10 cellular contexts compared by ENCODE assay signal in genomic region chr13:25046274-25046984, GRCh38. TPM values are rescaled to one million over a fixed set of nuclear protein-coding genes. Genes with fewer than 3 reads are reported as not detected.
A peak's percentile ranks its signal among the peaks of the same experiment; 100 is the strongest.
DNase-seq lines count a peak whose midpoint lies in the region; ATAC-seq, FAIRE-seq and TF ChIP-seq lines count a peak whose summit lies in the region.
"Had no signal": no experiment of that assay in that cellular context is flagged by ENCODE, and none has a peak within 500 bp of the region (broad histone marks: within the 10 kb centered on the region; RNA-seq: fewer than 3 reads in every experiment).

No MANE protein-coding gene starts in this region.

- no peak overlapping the region for H4K8ac ChIP-seq in mesenchymal stem cell (ENCODE audit: low read length)

- TF ChIP-seq CTCF in cardiac muscle cell (IDR thresholded peaks at IDR 0.05; ENCODE audit: low read depth, low read length) (no peak), choroid plexus epithelial cell (conservative IDR thresholded peaks at IDR 0.05; ENCODE audit: low read depth, low read length) (no peak)

- H3K18ac ChIP-seq in mesenchymal stem cell (ENCODE audit: low read depth in 1 of 2, low read length in 2 of 2) = no peak overlapping the region

- peak overlapping the region; percentile 99 for H3K4me2 ChIP-seq in mesenchymal stem cell (ENCODE audit: low read length, poor library complexity, severe bottlenecking)

- H2BK5ac ChIP-seq in mesenchymal stem cell (ENCODE audit: low read depth, low read length, poor library complexity, severe bottlenecking) = no peak overlapping the region

- H3K27ac ChIP-seq in cardiac muscle cell (no peak overlapping the region), mesenchymal stem cell (ENCODE audit: low read length, poor library complexity, severe bottlenecking) (no peak overlapping the region)
- H3K27ac ChIP-seq: pancreas had no signal

- H3K9me3 ChIP-seq in cardiac muscle cell (ENCODE audit: low read depth) = no peaks in the 10 kb centered on the region
- peaks cover 3% of the 10 kb centered on the region for H3K9me3 ChIP-seq in mesenchymal stem cell (ENCODE audit: control insufficient read depth, low read length)
- H3K9me3 ChIP-seq: pancreas had no signal

- FAIRE-seq in urothelium cell line (lab: Jason Lieb, UNC) = no peak
- FAIRE-seq: pancreas had no signal

- H2BK12ac ChIP-seq in mesenchymal stem cell (ENCODE audit: low read length in 2 of 2) = no peak overlapping the region

- intact Hi-C loops in Right ventricle myocardium inferior (cut with DNase I) = no loop called here

- H3K4me1 ChIP-seq in cardiac muscle cell (ENCODE audit: low read depth) (no peaks in the 10 kb centered on the region), mesenchymal stem cell (ENCODE audit: control insufficient read depth, insufficient read depth, low read depth, low read length) (peaks cover 7% of the 10 kb centered on the region)
- H3K4me1 ChIP-seq: pancreas had no signal

- H2AK5ac ChIP-seq in mesenchymal stem cell (ENCODE audit: low read length, severe bottlenecking) = no peak overlapping the region

- 30% methylated on average over 16 of the region's 24 CpGs for WGBS in mesenchymal stem cell

- DNase-seq in cardiac muscle cell (ENCODE audit: low read depth in 1 of 2, low spot score in 1 of 2) (peak in 1 of 2 donors; percentile 51), Right ventricle myocardium inferior (ENCODE audit: missing footprints) (no peak), choroid plexus epithelial cell (ENCODE audit: low read depth) (no peak), mesenchymal stem cell (peak; percentile 3), urothelium cell line (ENCODE audit: low spot score) (peak; percentile 36)
- DNase-seq in stimulated activated CD4-positive, alpha-beta T cell treated with anti-CD3 and anti-CD28 coated beads, Interleukin-2, amount 100 ng/mL, for 48 hours = no peak
- no peak for DNase-seq in stimulated activated CD4-positive, alpha-beta T cell treated with anti-CD3 and anti-CD28 coated beads, Interleukin-4, amount 100 ng/mL, for 1 hour
- DNase-seq in activated T-cell treated with anti-CD3 and anti-CD28 coated beads, Interleukin-2, amount 50 U/mL, for 48 hours = no peak
- DNase-seq: activated T-cell treated with anti-CD3 and anti-CD28 coated beads for 4 hours, pancreas had no signal

- H2BK120ac ChIP-seq in mesenchymal stem cell (ENCODE audit: low read depth, low read length) = no peak overlapping the region

- H2AFZ ChIP-seq in mesenchymal stem cell (ENCODE audit: low read depth, low read length) = no peak overlapping the region

- peaks cover 23% of the 10 kb centered on the region for H3K27me3 ChIP-seq in cardiac muscle cell
- peaks cover 64 to 71% of the 10 kb centered on the region in 2 experiments for H3K27me3 ChIP-seq in mesenchymal stem cell (ENCODE audit: control insufficient read depth in 1 of 2, insufficient read depth in 1 of 2, low read length in 2 of 2)

- H4K91ac ChIP-seq in mesenchymal stem cell (ENCODE audit: low read length) = no peak overlapping the region

- no peak overlapping the region for H3K4ac ChIP-seq in mesenchymal stem cell (ENCODE audit: low read depth in 1 of 2, low read length in 2 of 2)

- no peak for ATAC-seq in Right ventricle myocardium inferior

- no peak overlapping the region for H2BK15ac ChIP-seq in mesenchymal stem cell (ENCODE audit: low read depth, poor library complexity, severe bottlenecking)

- no peak overlapping the region for H3K14ac ChIP-seq in mesenchymal stem cell (ENCODE audit: low read length in 2 of 2)

- H3K9ac ChIP-seq in mesenchymal stem cell (ENCODE audit: low read length) = no peak overlapping the region

- no peak overlapping the region for H3K23ac ChIP-seq in mesenchymal stem cell (ENCODE audit: low read length in 2 of 2)

- H3K4me3 ChIP-seq in cardiac muscle cell (peak overlapping the region; percentile 30), choroid plexus epithelial cell (ENCODE audit: low read depth, low read length) (peak overlapping the region; percentile 48), mesenchymal stem cell (ENCODE audit: insufficient read depth in 1 of 2, low read depth in 1 of 2, low read length in 2 of 2) (peak overlapping the region; percentile 57 to 71)

- H3K79me1 ChIP-seq in mesenchymal stem cell (replicated peaks; ENCODE audit: low read length, poor library complexity, severe bottlenecking) = no peaks in the 10 kb centered on the region

- H3K36me3 ChIP-seq in cardiac muscle cell = no peaks in the 10 kb centered on the region
- H3K36me3 ChIP-seq in mesenchymal stem cell (ENCODE audit: control insufficient read depth in 1 of 2, insufficient read depth in 2 of 2, low read depth in 1 of 2, low read length in 2 of 2) = no peaks in the 10 kb centered on the region
- H3K36me3 ChIP-seq: pancreas had no signal

RNA-seq across cellular contexts. Expression of gene PABPC3, which starts 49.5 kb away (rescaled TPM):
- total RNA-seq in cardiac muscle cell (0.04 TPM in 1 of 2 replicates, not detected in the other), Right ventricle myocardium inferior (0.05 TPM)
- polyA plus RNA-seq in cardiac muscle cell = 0.06 TPM in 1 of 2 replicates, not detected in the other
- 0.17 TPM for polyA plus RNA-seq in mesenchymal stem cell (2013, experiment 1 of 2)
- polyA plus RNA-seq in mesenchymal stem cell (2013, experiment 2 of 2) = 0.21 TPM

Comparison
In these comparisons a context has a peak if more than half of its experiments do, and no peak if none do; other contexts are left out.
1. DNase-seq: peak in mesenchymal stem cell (single experiment) and urothelium cell line (single experiment); none in Right ventricle myocardium inferior (single experiment), choroid plexus epithelial cell (single experiment), stimulated activated CD4-positive, alpha-beta T cell treated with anti-CD3 and anti-CD28 coated beads, Interleukin-2, amount 100 ng/mL, for 48 hours (0 of 2), stimulated activated CD4-positive, alpha-beta T cell treated with anti-CD3 and anti-CD28 coated beads, Interleukin-4, amount 100 ng/mL, for 1 hour (single experiment) and activated T-cell treated with anti-CD3 and anti-CD28 coated beads, Interleukin-2, amount 50 U/mL, for 48 hours (0 of 2).
2. Peak in every context shown above with its lines, with median percentiles within 50 percentile points of each other: H3K4me3 ChIP-seq.